ENCODE assay signal across 15 cellular contexts in genomic region chr11:72774499-72774898, GRCh38. TPM values are rescaled to one million over a fixed set of nuclear protein-coding genes. Genes with fewer than 3 reads are reported as not detected.
DNase-seq lines count a peak whose midpoint lies in the region; ATAC-seq and TF ChIP-seq lines count a peak whose summit lies in the region.
"Had no signal": no experiment of that assay in that cellular context is flagged by ENCODE, and none has a peak within 500 bp of the region (broad histone marks: within the 10 kb centered on the region; RNA-seq: fewer than 3 reads in every experiment).

No MANE protein-coding gene starts in this region.

- H3K4me3 Mint-ChIP-seq in activated CD8-positive, alpha-beta T cell treated with anti-CD3 and anti-CD28 coated beads, Interleukin-2, amount 10 ng/mL, durations not matched to agents 7 days and 5 days: no peak overlapping the region
- no peak overlapping the region for H3K4me3 Mint-ChIP-seq in activated CD8-positive, alpha-beta T cell treated with anti-CD3 and anti-CD28 coated beads for 36 hours
- no peak overlapping the region for H3K4me3 Mint-ChIP-seq in chondrocyte (ENCODE audit: unreplicated experiment)
- H3K4me3 Mint-ChIP-seq in nephron: no peak overlapping the region
- no peak overlapping the region for H3K4me3 Mint-ChIP-seq in T-helper 2 cell treated with Interferon-gamma antibody and Interleukin-4, amounts not matched to agents 5 μg/mL and 100 μg/mL, for 36 hours
- H3K4me3 Mint-ChIP-seq: H9 had no signal

- H3K4me3 ChIP-seq in vagina (no peak overlapping the region), coronary artery (no peak overlapping the region), SJCRH30 (no peak overlapping the region)
- H3K4me3 ChIP-seq: A549 had no signal

- TF ChIP-seq POLR2A in vagina (IDR thresholded peaks at IDR 0.05): no peak

- intact Hi-C loops in activated CD8-positive, alpha-beta T cell treated with anti-CD3 and anti-CD28 coated beads for 36 hours (cut with micrococcal nuclease): no loop called here
- intact Hi-C loops in vagina (cut with DNase I): no loop called here

- H3K4me1 ChIP-seq in vagina: peaks cover 78% of the 10 kb centered on the region
- H3K4me1 ChIP-seq in SJCRH30: peaks cover 24% of the 10 kb centered on the region

- CTCF ChIA-PET in activated CD8-positive, alpha-beta T cell treated with anti-CD3 and anti-CD28 coated beads, Interleukin-2, amount 10 ng/mL, durations not matched to agents 7 days and 5 days (lab: Charles Lee): interaction anchor here (5.0 kb wide), 1 partner anchor 18 kb away, joined by 31 read pairs; the partner anchor contains the start of gene STARD10
- CTCF ChIA-PET in activated CD8-positive, alpha-beta T cell treated with anti-CD3 and anti-CD28 coated beads for 36 hours (lab: Charles Lee): interaction anchor here (1.1 to 3.5 kb wide), 2 partner anchors 19 to 49 kb away, joined by 3 to 16 read pairs; partner anchors contain the start of gene STARD10

- no peaks in the 10 kb centered on the region for H3K9me3 Mint-ChIP-seq in activated CD8-positive, alpha-beta T cell treated with anti-CD3 and anti-CD28 coated beads, Interleukin-2, amount 10 ng/mL, durations not matched to agents 7 days and 5 days (ENCODE audit: insufficient read depth)
- H3K9me3 Mint-ChIP-seq in activated CD8-positive, alpha-beta T cell treated with anti-CD3 and anti-CD28 coated beads for 36 hours: no peaks in the 10 kb centered on the region
- H3K9me3 Mint-ChIP-seq in chondrocyte (ENCODE audit: low read depth): no peaks in the 10 kb centered on the region
- no peaks in the 10 kb centered on the region for H3K9me3 Mint-ChIP-seq in nephron
- no peaks in the 10 kb centered on the region for H3K9me3 Mint-ChIP-seq in T-helper 2 cell treated with Interferon-gamma antibody and Interleukin-4, amounts not matched to agents 5 μg/mL and 100 μg/mL, for 36 hours
- H3K9me3 Mint-ChIP-seq: H9 had no signal

- H3K9me3 ChIP-seq in vagina: no peaks in the 10 kb centered on the region
- H3K9me3 ChIP-seq in SJCRH30 (replicated peaks): no peaks in the 10 kb centered on the region
- H3K9me3 ChIP-seq: A549 had no signal

- no peaks in the 10 kb centered on the region for H3K36me3 Mint-ChIP-seq in activated CD8-positive, alpha-beta T cell treated with anti-CD3 and anti-CD28 coated beads, Interleukin-2, amount 10 ng/mL, durations not matched to agents 7 days and 5 days (ENCODE audit: low read depth)
- no peaks in the 10 kb centered on the region for H3K36me3 Mint-ChIP-seq in activated CD8-positive, alpha-beta T cell treated with anti-CD3 and anti-CD28 coated beads for 36 hours (ENCODE audit: low read depth)
- peaks cover under 1% of the 10 kb centered on the region for H3K36me3 Mint-ChIP-seq in chondrocyte (ENCODE audit: low read depth)
- no peaks in the 10 kb centered on the region for H3K36me3 Mint-ChIP-seq in nephron (ENCODE audit: low read depth)
- H3K36me3 Mint-ChIP-seq in T-helper 2 cell treated with Interferon-gamma antibody and Interleukin-4, amounts not matched to agents 5 μg/mL and 100 μg/mL, for 36 hours (ENCODE audit: low read depth): no peaks in the 10 kb centered on the region

- TF ChIP-seq CTCF in activated CD8-positive, alpha-beta T cell treated with anti-CD3 and anti-CD28 coated beads for 36 hours (IDR thresholded peaks at IDR 0.05): no peak
- TF ChIP-seq CTCF in chondrocyte (IDR thresholded peaks at IDR 0.05) (no peak), nephron (IDR thresholded peaks at IDR 0.05; ENCODE audit: unreplicated experiment in 3 of 3) (no peak), vagina (IDR thresholded peaks at IDR 0.05) (no peak), coronary artery (IDR thresholded peaks at IDR 0.05) (no peak)

- peaks cover 13% of the 10 kb centered on the region for H3K4me1 Mint-ChIP-seq in activated CD8-positive, alpha-beta T cell treated with anti-CD3 and anti-CD28 coated beads, Interleukin-2, amount 10 ng/mL, durations not matched to agents 7 days and 5 days (ENCODE audit: low read depth)
- no peaks in the 10 kb centered on the region for H3K4me1 Mint-ChIP-seq in activated CD8-positive, alpha-beta T cell treated with anti-CD3 and anti-CD28 coated beads for 36 hours (ENCODE audit: low read depth)
- H3K4me1 Mint-ChIP-seq in chondrocyte (ENCODE audit: low read depth): peaks cover 86% of the 10 kb centered on the region
- peaks cover 55% of the 10 kb centered on the region for H3K4me1 Mint-ChIP-seq in nephron
- H3K4me1 Mint-ChIP-seq in T-helper 2 cell treated with Interferon-gamma antibody and Interleukin-4, amounts not matched to agents 5 μg/mL and 100 μg/mL, for 36 hours (ENCODE audit: low read depth): peaks cover 3% of the 10 kb centered on the region

- H3K27me3 ChIP-seq in vagina (no peaks in the 10 kb centered on the region), SJCRH30 (no peaks in the 10 kb centered on the region)

- no peak overlapping the region for H3K27ac Mint-ChIP-seq in activated CD8-positive, alpha-beta T cell treated with anti-CD3 and anti-CD28 coated beads, Interleukin-2, amount 10 ng/mL, durations not matched to agents 7 days and 5 days
- no peak overlapping the region for H3K27ac Mint-ChIP-seq in activated CD8-positive, alpha-beta T cell treated with anti-CD3 and anti-CD28 coated beads for 36 hours
- peak overlapping the region; percentile 96 for H3K27ac Mint-ChIP-seq in chondrocyte (ENCODE audit: unreplicated experiment)
- peak overlapping the region in 2 of 3 experiments; percentile 76 to 84 for H3K27ac Mint-ChIP-seq in nephron
- H3K27ac Mint-ChIP-seq in T-helper 2 cell treated with Interferon-gamma antibody and Interleukin-4, amounts not matched to agents 5 μg/mL and 100 μg/mL, for 36 hours: no peak overlapping the region

- peak; percentile 14 for ATAC-seq in activated CD8-positive, alpha-beta T cell treated with anti-CD3 and anti-CD28 coated beads, Interleukin-2, amount 10 ng/mL, durations not matched to agents 7 days and 5 days
- no peak for ATAC-seq in activated CD8-positive, alpha-beta T cell treated with anti-CD3 and anti-CD28 coated beads for 36 hours
- ATAC-seq: PC-3 had no signal

- H3K27ac ChIP-seq in vagina (peak overlapping the region; percentile 72), coronary artery (no peak overlapping the region), SJCRH30 (no peak overlapping the region)
- H3K27ac ChIP-seq: A549, C4-2B had no signal

- POLR2A ChIA-PET in activated CD8-positive, alpha-beta T cell treated with anti-CD3 and anti-CD28 coated beads, Interleukin-2, amount 10 ng/mL, durations not matched to agents 7 days and 5 days (lab: Charles Lee): no interaction called here
- POLR2A ChIA-PET in activated CD8-positive, alpha-beta T cell treated with anti-CD3 and anti-CD28 coated beads for 36 hours (lab: Charles Lee): no interaction called here

- H3K36me3 ChIP-seq in vagina: no peaks in the 10 kb centered on the region
- H3K36me3 ChIP-seq in SJCRH30: no peaks in the 10 kb centered on the region

- peaks cover 6% of the 10 kb centered on the region for H3K27me3 Mint-ChIP-seq in activated CD8-positive, alpha-beta T cell treated with anti-CD3 and anti-CD28 coated beads, Interleukin-2, amount 10 ng/mL, durations not matched to agents 7 days and 5 days (ENCODE audit: low read depth)
- H3K27me3 Mint-ChIP-seq in activated CD8-positive, alpha-beta T cell treated with anti-CD3 and anti-CD28 coated beads for 36 hours: no peaks in the 10 kb centered on the region
- H3K27me3 Mint-ChIP-seq in chondrocyte (ENCODE audit: low read depth) (no peaks in the 10 kb centered on the region), nephron (ENCODE audit: low read depth) (peaks cover 5% of the 10 kb centered on the region)
- H3K27me3 Mint-ChIP-seq in T-helper 2 cell treated with Interferon-gamma antibody and Interleukin-4, amounts not matched to agents 5 μg/mL and 100 μg/mL, for 36 hours (ENCODE audit: low read depth): no peaks in the 10 kb centered on the region

- DNase-seq in activated CD8-positive, alpha-beta T cell treated with anti-CD3 and anti-CD28 coated beads, Interleukin-2, amount 10 ng/mL, durations not matched to agents 7 days and 5 days: no peak
- DNase-seq in activated CD8-positive, alpha-beta T cell treated with anti-CD3 and anti-CD28 coated beads for 36 hours: no peak
- DNase-seq in chondrocyte (ENCODE audit: low spot score) (peak; percentile 76), vagina (ENCODE audit: extremely low spot score in 2 of 2) (no peak), coronary artery (ENCODE audit: low spot score) (no peak), SJCRH30 (no peak)
- DNase-seq in T-helper 2 cell treated with Interferon-gamma antibody and Interleukin-4, amounts not matched to agents 5 μg/mL and 100 μg/mL, for 36 hours (ENCODE audit: low spot score): no peak
- DNase-seq: H9; Kasumi-1; NCI-H1930; NK-92 treated with Interleukin-12 subunit alpha and Interleukin-12 subunit beta, amount 100 ng/mL, for 24 hours; PC-3 had no signal

RNA-seq across cellular contexts. Expression of gene STARD10, which starts 19.3 kb away (rescaled TPM):
- 1 to 10 TPM; 4.0 to 4.5 TPM for total RNA-seq in activated CD8-positive, alpha-beta T cell treated with anti-CD3 and anti-CD28 coated beads, Interleukin-2, amount 10 ng/mL, durations not matched to agents 7 days and 5 days
- 1 to 10 TPM; 8.1 to 8.6 TPM for total RNA-seq in activated CD8-positive, alpha-beta T cell treated with anti-CD3 and anti-CD28 coated beads for 36 hours
- total RNA-seq in chondrocyte (58.8 to 81.0 TPM (median 79.4 TPM) in 3 replicates), vagina (75.9 TPM)
- 6.0 and 10.3 TPM in 2 replicates for total RNA-seq in SJCRH30 (2014; rRNA removed; shearing (Covaris generic))

RNA-seq across cellular contexts. Expression of gene ARAP1, which starts 22.3 kb away (rescaled TPM):
- 10 to 100 TPM; 84.3 to 89.6 TPM for total RNA-seq in activated CD8-positive, alpha-beta T cell treated with anti-CD3 and anti-CD28 coated beads, Interleukin-2, amount 10 ng/mL, durations not matched to agents 7 days and 5 days
- 10 to 100 TPM; 77.7 to 91.5 TPM for total RNA-seq in activated CD8-positive, alpha-beta T cell treated with anti-CD3 and anti-CD28 coated beads for 36 hours
- total RNA-seq in chondrocyte (45.3 to 67.4 TPM (median 48.1 TPM) in 3 replicates), vagina (59.2 TPM)
- 19.0 and 22.1 TPM in 2 replicates for total RNA-seq in SJCRH30 (2014; rRNA removed; shearing (Covaris generic))

RNA-seq across cellular contexts. Expression of gene ATG16L2, which starts 39.7 kb away (rescaled TPM):
- total RNA-seq in activated CD8-positive, alpha-beta T cell treated with anti-CD3 and anti-CD28 coated beads, Interleukin-2, amount 10 ng/mL, durations not matched to agents 7 days and 5 days: 100 to 1,000 TPM; 104 to 105 TPM
- 10 to 100 TPM; 70.8 to 71.4 TPM for total RNA-seq in activated CD8-positive, alpha-beta T cell treated with anti-CD3 and anti-CD28 coated beads for 36 hours
- total RNA-seq in chondrocyte: 7.9 to 14.8 TPM (median 9.9 TPM) in 3 replicates
- total RNA-seq in vagina: 32.2 TPM
- total RNA-seq in SJCRH30 (2014; rRNA removed; shearing (Covaris generic)): 2.9 and 6.8 TPM in 2 replicates

Comparison
In these comparisons a context has a peak if more than half of its experiments do, and no peak if none do; other contexts are left out.
1. H3K27ac Mint-ChIP-seq: peak in chondrocyte (single experiment) and nephron (2 of 3); none in activated CD8-positive, alpha-beta T cell treated with anti-CD3 and anti-CD28 coated beads, Interleukin-2, amount 10 ng/mL, durations not matched to agents 7 days and 5 days (single experiment), activated CD8-positive, alpha-beta T cell treated with anti-CD3 and anti-CD28 coated beads for 36 hours (single experiment) and T-helper 2 cell treated with Interferon-gamma antibody and Interleukin-4, amounts not matched to agents 5 μg/mL and 100 μg/mL, for 36 hours (single experiment).